In genomic region chr4:69020462-69020807, GRCh38 we compare ENCODE assay signal across 6 cellular contexts.
DNase-seq lines count a peak whose midpoint lies in the region; ATAC-seq, FAIRE-seq and TF ChIP-seq lines count a peak whose summit lies in the region.
"Not testable (repeated sequence)": the region's sequence is repeated elsewhere in the genome, so short reads cannot be mapped to it uniquely, and the experiment has no call there.

No MANE protein-coding gene starts in this region.

- H3K4me3 ChIP-seq in A549; PC-3 (ENCODE audit: low read length); hepatocyte; mucosa of descending colon: not testable (repeated sequence)
- H3K4me3 ChIP-seq in HepG2 (replicated peaks in 1 of 3; ENCODE audit: insufficient read depth in 1 of 3, low read depth in 2 of 3, low read length in 3 of 3), result peak overlapping the region in 1 of 3 experiments; percentile 21; a peak in 1 of 6 replicates

- in situ Hi-C loops in HepG2 (cut with HindIII; ENCODE audit: extremely low pct_ligation_motif_present, low pct_unique_long_range_greater_than_20kb), result not testable (repeated sequence)

- not testable (repeated sequence) for H3K9ac ChIP-seq in PC-3 (ENCODE audit: low read length)
- H3K9ac ChIP-seq in HepG2 (ENCODE audit: insufficient read depth, low read depth, low read length), result peak overlapping the region; percentile 49; the same call in 1 of the 2 replicates

- not testable (repeated sequence) for H3K27me3 ChIP-seq in PC-3 (ENCODE audit: low read length); hepatocyte; HepG2 (ENCODE audit: control insufficient read depth in 1 of 2, insufficient read depth in 2 of 2, low read length in 2 of 2)

- POLR2A ChIA-PET in A549 (lab: Yijun Ruan, JAX); PC-3 (lab: Charles Lee; ENCODE audit: unreplicated experiment): not testable (repeated sequence)
- POLR2A ChIA-PET in HepG2 (lab: Yijun Ruan, JAX), result interaction anchor here (1.3 to 3.0 kb wide), 5 partner anchors 66 to 156 kb away, joined by 4 to 16 read pairs (median 9); partner anchors contain the start of gene UGT2A3

- DNase-seq in A549 (ENCODE audit: low read depth in 1 of 2, low spot score in 1 of 2), result peak in 1 of 2 experiments; percentile 69
- peak; percentile 7 for DNase-seq in HT-29 (ENCODE audit: low spot score)
- not testable (repeated sequence) for DNase-seq in PC-3; hepatocyte (ENCODE audit: low spot score); mucosa of descending colon
- DNase-seq in HepG2 (ENCODE audit: low spot score), result peak; percentile 84

- H4K20me1 ChIP-seq in PC-3 (ENCODE audit: low read length); hepatocyte (ENCODE audit: insufficient read depth, poor library complexity, severe bottlenecking); HepG2 (ENCODE audit: insufficient read depth, low read length): not testable (repeated sequence)

- CTCF ChIA-PET in A549 (lab: Yijun Ruan, JAX); PC-3 (lab: Charles Lee); HepG2 (lab: Yijun Ruan, JAX; ENCODE audit: low intra/inter-chr PET ratio, low total read pairs): not testable (repeated sequence)

- peak overlapping the region; percentile 67 for H3K4me2 ChIP-seq in A549
- H3K4me2 ChIP-seq in PC-3 (ENCODE audit: low read length); hepatocyte: not testable (repeated sequence)
- H3K4me2 ChIP-seq in HepG2 (ENCODE audit: low read depth, low read length), result peak overlapping the region; percentile 58

- peak in 1 of 2 experiments; percentile 39; a peak in 3 of 5 replicates for TF ChIP-seq RAD21 in A549 (conservative IDR thresholded peaks at IDR 0.05 in 1 of 2, IDR thresholded peaks at IDR 0.05 in 1 of 2)
- not testable (repeated sequence) for TF ChIP-seq RAD21 in HepG2 (CRISPR knock-in tag; IDR thresholded peaks at IDR 0.05)

- not testable (repeated sequence) for BruUV-seq in PC-3 (replicated peaks; lab: Mats Ljungman, UMichigan); HepG2 (replicated peaks; lab: Mats Ljungman, UMichigan)

- H3F3A ChIP-seq in PC-3 (ENCODE audit: low read length, unreplicated experiment), result not testable (repeated sequence)

- H3K27ac ChIP-seq in A549 (peak overlapping the region; percentile 71 to 83), hepatocyte (peak overlapping the region; percentile 50), HepG2 (ENCODE audit: extremely low read length, insufficient read depth, low read length) (peak overlapping the region; percentile 79)
- not testable (repeated sequence) for H3K27ac ChIP-seq in PC-3 (ENCODE audit: low read length)

- not testable (repeated sequence) for H3K36me3 ChIP-seq in PC-3 (ENCODE audit: low read depth, low read length); hepatocyte (replicated peaks; ENCODE audit: insufficient read depth, low read depth); HepG2 (replicated peaks in 1 of 2; ENCODE audit: control insufficient read depth in 1 of 2, insufficient read depth in 2 of 2, low read length in 2 of 2); mucosa of descending colon (ENCODE audit: low read depth)

- not testable (repeated sequence) for H2AFZ ChIP-seq in PC-3 (ENCODE audit: low read length); hepatocyte; HepG2 (ENCODE audit: low read length)

- ATAC-seq in A549 (peak in 1 of 2 experiments; percentile 43; a peak in 2 of 6 replicates), PC-3 (peak; percentile 31), mucosa of descending colon (peak; percentile 76)
- ATAC-seq in HepG2, result not testable (repeated sequence)

- TF ChIP-seq POLR2A in A549 (IDR thresholded peaks at IDR 0.05; ENCODE audit: low read length); HepG2 (IDR thresholded peaks at IDR 0.05; ENCODE audit: insufficient read depth in 1 of 2, low read depth in 2 of 2, low read length in 2 of 2): not testable (repeated sequence)

- not testable (repeated sequence) for TF ChIP-seq CTCF in A549 (IDR thresholded peaks at IDR 0.05); PC-3 (conservative IDR thresholded peaks at IDR 0.05; ENCODE audit: low read depth, low read length); hepatocyte (IDR thresholded peaks at IDR 0.05; ENCODE audit: poor library complexity); HepG2 (CRISPR knock-in tag; IDR thresholded peaks at IDR 0.05); mucosa of descending colon (IDR thresholded peaks at IDR 0.05)

- intact Hi-C loops in PC-3 (cut with micrococcal nuclease); mucosa of descending colon (cut with DNase I, micrococcal nuclease): not testable (repeated sequence)
- intact Hi-C loops in HepG2 (cut with micrococcal nuclease; ENCODE audit: unreplicated experiment), result loop anchor here (1.0 to 10.0 kb wide), 2 partner anchors 69 to 366 kb away; partner anchors contain the start of gene UGT2A3

- FAIRE-seq in A549 (lab: Jason Lieb, UNC); HepG2 (lab: Jason Lieb, UNC): not testable (repeated sequence)

- H3K9me3 ChIP-seq in A549; PC-3 (ENCODE audit: low read length); hepatocyte (ENCODE audit: low read depth); HepG2 (ENCODE audit: low read length); mucosa of descending colon: not testable (repeated sequence)

- WGBS in A549 (ENCODE audit: missing lambda C conversion rate), result 1% methylated on average over 2 of the region's 2 CpGs
- WGBS in hepatocyte (ENCODE audit: low lambda C conversion rate, missing lambda C conversion rate), result 33% methylated on average over 2 of the region's 2 CpGs
- WGBS in HepG2 (ENCODE audit: low lambda C conversion rate), result 0% methylated on average over 2 of the region's 2 CpGs

- TF ChIP-seq EP300 in A549 (IDR thresholded peaks at IDR 0.05) (peak; percentile 62 to 69; a peak in 4 of 5 replicates), HepG2 (IDR thresholded peaks at IDR 0.05; ENCODE audit: low read depth in 2 of 2, low read length in 2 of 2) (peak in 1 of 2 experiments; percentile 95; a peak in 2 of 4 replicates)
- not testable (repeated sequence) for TF ChIP-seq EP300 in HepG2 (CRISPR knock-in tag; IDR thresholded peaks at IDR 0.05; ENCODE audit: borderline replicate concordance)

- H3K9me2 ChIP-seq in PC-3 (replicated peaks; ENCODE audit: low read length); hepatocyte (replicated peaks; ENCODE audit: insufficient read depth): not testable (repeated sequence)

- not testable (repeated sequence) for H3K79me2 ChIP-seq in PC-3 (ENCODE audit: low read length); hepatocyte; HepG2 (ENCODE audit: insufficient read depth, low read length)

- H3K4me1 ChIP-seq in A549, result peaks cover 26% of the 10 kb centered on the region
- H3K4me1 ChIP-seq in PC-3 (ENCODE audit: insufficient read depth, low read length); hepatocyte (ENCODE audit: insufficient read depth); mucosa of descending colon (ENCODE audit: low read depth): not testable (repeated sequence)
- H3K4me1 ChIP-seq in HepG2 (ENCODE audit: insufficient read depth, low read length), result peaks cover 86% of the 10 kb centered on the region

TF ChIP-seq in A549, 52 proteins besides CTCF, POLR2A, EP300 and RAD21 (continues in another document):
- TF ChIP-seq GATA3 (IDR thresholded peaks at IDR 0.05; ENCODE audit: borderline replicate concordance), result peak; percentile 70
- 0 out of 5 replicates have a peak, but pooled peaks of 1 of the 2 experiments have one; percentile 62 for TF ChIP-seq JUN (IDR thresholded peaks at IDR 0.05)
- 0 out of 2 replicates have a peak, but pooled peaks have one; percentile 4 for TF ChIP-seq FOSL2 (IDR thresholded peaks at IDR 0.05)
- TF ChIP-seq FOSL2 (CRISPR knock-in tag; IDR thresholded peaks at IDR 0.05), result not testable (repeated sequence)
- TF ChIP-seq BCL3 (IDR thresholded peaks at IDR 0.05), result 0 out of 3 replicates have a peak, but pooled peaks have one; percentile 38
- TF ChIP-seq JUNB (IDR thresholded peaks at IDR 0.05), result peak; percentile 69

TF ChIP-seq in HepG2, 621 proteins besides CTCF, POLR2A, EP300 and RAD21 (continues in another document):
- TF ChIP-seq FOXA3 (CRISPR knock-in tag; IDR thresholded peaks at IDR 0.05) (peak; percentile 52), RARA (CRISPR knock-in tag; IDR thresholded peaks at IDR 0.05) (peak; percentile 53; the same call in 1 of the 2 replicates), PPARG (CRISPR knock-in tag; conservative IDR thresholded peaks at IDR 0.05) (peak; percentile 84), GABPB1 (CRISPR knock-in tag; IDR thresholded peaks at IDR 0.05) (0 out of 2 replicates have a peak, but pooled peaks have one; percentile 18), ZBTB21 (CRISPR knock-in tag; IDR thresholded peaks at IDR 0.05) (peak; percentile 32; the same call in 1 of the 2 replicates), ATF1 (CRISPR knock-in tag; IDR thresholded peaks at IDR 0.05) (peak; percentile 63), GATAD2A (CRISPR knock-in tag; IDR thresholded peaks at IDR 0.05) (peak; percentile 76), BCL6 (CRISPR knock-in tag; IDR thresholded peaks at IDR 0.05) (peak; percentile 73; the same call in 1 of the 2 replicates), HNF4G (IDR thresholded peaks at IDR 0.05; ENCODE audit: borderline replicate concordance, low read depth, low read length) (peak; percentile 62; the same call in 1 of the 2 replicates), MED8 (CRISPR knock-in tag; IDR thresholded peaks at IDR 0.05; ENCODE audit: insufficient replicate concordance) (peak; percentile 27)
- not testable (repeated sequence) for TF ChIP-seq HNF4G (CRISPR knock-in tag; IDR thresholded peaks at IDR 0.05; ENCODE audit: borderline replicate concordance, low read depth)
